In genomic region chr2:111050701-111051376, GRCh38 we compare ENCODE assay signal across 14 cellular contexts.
A peak's percentile ranks its signal among the peaks of the same experiment; 100 is the strongest.
DNase-seq lines count a peak whose midpoint lies in the region; ATAC-seq and TF ChIP-seq lines count a peak whose summit lies in the region.
"Had no signal": no experiment of that assay in that cellular context is flagged by ENCODE, and none has a peak within 500 bp of the region (broad histone marks: within the 10 kb centered on the region; RNA-seq: fewer than 3 reads in every experiment).

No MANE protein-coding gene starts in this region.

- H3K9me3 Mint-ChIP-seq in activated T-helper 2 cell treated with anti-CD3 and anti-CD28 coated beads, Interferon-gamma antibody, Interleukin-2, Interleukin-4, amounts not matched to agents 10 μg/mL and 5 μg/mL and 100 μg/mL, durations not matched to agents 14 hours and 24 hours and 36 hours, result peaks cover 14% of the 10 kb centered on the region
- peaks cover 2% of the 10 kb centered on the region for H3K9me3 Mint-ChIP-seq in nephron

- H3K4me3 Mint-ChIP-seq in activated T-helper 2 cell treated with anti-CD3 and anti-CD28 coated beads, Interferon-gamma antibody, Interleukin-2, Interleukin-4, amounts not matched to agents 10 μg/mL and 5 μg/mL and 100 μg/mL, durations not matched to agents 14 hours and 24 hours and 36 hours (ENCODE audit: low read depth), result peak overlapping the region; percentile 22
- H3K4me3 Mint-ChIP-seq in nephron, result no peak overlapping the region
- H3K4me3 Mint-ChIP-seq: neural progenitor cell had no signal

- peak overlapping the region; percentile 34 for H3K27ac Mint-ChIP-seq in activated T-helper 2 cell treated with anti-CD3 and anti-CD28 coated beads, Interferon-gamma antibody, Interleukin-2, Interleukin-4, amounts not matched to agents 10 μg/mL and 5 μg/mL and 100 μg/mL, durations not matched to agents 14 hours and 24 hours and 36 hours
- peak overlapping the region; percentile 45 to 79 (median 58) for H3K27ac Mint-ChIP-seq in nephron
- H3K27ac Mint-ChIP-seq: neural progenitor cell had no signal

- H3K36me3 Mint-ChIP-seq in activated T-helper 2 cell treated with anti-CD3 and anti-CD28 coated beads, Interferon-gamma antibody, Interleukin-2, Interleukin-4, amounts not matched to agents 10 μg/mL and 5 μg/mL and 100 μg/mL, durations not matched to agents 14 hours and 24 hours and 36 hours (ENCODE audit: low read depth), result peaks cover 3% of the 10 kb centered on the region
- H3K36me3 Mint-ChIP-seq in nephron (ENCODE audit: low read depth), result no peaks in the 10 kb centered on the region
- H3K36me3 Mint-ChIP-seq: neural progenitor cell had no signal

- intact Hi-C loops in activated T-helper 2 cell treated with anti-CD3 and anti-CD28 coated beads, Interferon-gamma antibody, Interleukin-2, Interleukin-4, amounts not matched to agents 10 μg/mL and 5 μg/mL and 100 μg/mL, durations not matched to agents 14 hours and 24 hours and 36 hours (cut with micrococcal nuclease), result loop anchor here (1.0 to 5.0 kb wide), 4 partner anchors 13 to 184 kb away; no protein-coding TSS in a partner anchor

- peaks cover 50% of the 10 kb centered on the region for H3K4me1 Mint-ChIP-seq in activated T-helper 2 cell treated with anti-CD3 and anti-CD28 coated beads, Interferon-gamma antibody, Interleukin-2, Interleukin-4, amounts not matched to agents 10 μg/mL and 5 μg/mL and 100 μg/mL, durations not matched to agents 14 hours and 24 hours and 36 hours (ENCODE audit: low read depth)
- peaks cover 20% of the 10 kb centered on the region for H3K4me1 Mint-ChIP-seq in nephron

- peak; percentile 36 to 45 for ATAC-seq in activated CD4-positive, CD25-positive, alpha-beta regulatory T cell treated with anti-CD3 and anti-CD28 coated beads, Interleukin-2, amount 50 U/mL, for 24 hours
- ATAC-seq in GM18867 (IDR thresholded peaks at IDR 0.05; ENCODE audit: unreplicated experiment), result peak; percentile 46
- no peak for ATAC-seq in HG02623 (IDR thresholded peaks at IDR 0.05; ENCODE audit: unreplicated experiment)
- no peak for ATAC-seq in GM21576 (IDR thresholded peaks at IDR 0.05; ENCODE audit: unreplicated experiment)
- ATAC-seq: A549, esophagus mucosa had no signal

- TF ChIP-seq CTCF in nephron (IDR thresholded peaks at IDR 0.05; ENCODE audit: unreplicated experiment in 3 of 3), result no peak

- peaks cover 18% of the 10 kb centered on the region for H3K27me3 Mint-ChIP-seq in activated T-helper 2 cell treated with anti-CD3 and anti-CD28 coated beads, Interferon-gamma antibody, Interleukin-2, Interleukin-4, amounts not matched to agents 10 μg/mL and 5 μg/mL and 100 μg/mL, durations not matched to agents 14 hours and 24 hours and 36 hours (ENCODE audit: low read depth)
- peaks cover 15% of the 10 kb centered on the region for H3K27me3 Mint-ChIP-seq in nephron (ENCODE audit: low read depth)

- no peak for DNase-seq in activated CD4-positive, CD25-positive, alpha-beta regulatory T cell (lab: John Stamatoyannopoulos, UW)
- no peak for DNase-seq in activated T-helper 2 cell treated with anti-CD3 and anti-CD28 coated beads, Interferon-gamma antibody, Interleukin-2, Interleukin-4, amounts not matched to agents 10 μg/mL and 5 μg/mL and 100 μg/mL, durations not matched to agents 14 hours and 24 hours and 36 hours (ENCODE audit: low spot score)
- no peak for DNase-seq in HuH-7 (ENCODE audit: low spot score)
- DNase-seq: amniotic stem cell, NCI-H1105, Peyer's patch had no signal

Comparison
In these comparisons a context has a peak if more than half of its experiments do, and no peak if none do; other contexts are left out.
1. ATAC-seq: peak in activated CD4-positive, CD25-positive, alpha-beta regulatory T cell treated with anti-CD3 and anti-CD28 coated beads, Interleukin-2, amount 50 U/mL, for 24 hours (2 of 2) and GM18867 (single experiment); none in HG02623 (single experiment) and GM21576 (single experiment).